Comparison of ENCODE assay signal across 19 cellular contexts in genomic region chr2:234412726-234413125, GRCh38.
DNase-seq lines count a peak whose midpoint lies in the region; ATAC-seq, FAIRE-seq and TF ChIP-seq lines count a peak whose summit lies in the region.
"Had no signal": no experiment of that assay in that cellular context is flagged by ENCODE, and none has a peak within 500 bp of the region (broad histone marks: within the 10 kb centered on the region; RNA-seq: fewer than 3 reads in every experiment).

No MANE protein-coding gene starts in this region.

- POLR2A ChIA-PET in A673 (lab: Charles Lee; ENCODE audit: low non-redundant PET), result no interaction called here

- ATAC-seq in stimulated activated naive CD8-positive, alpha-beta T cell treated with anti-CD3 and anti-CD28 coated beads, Interleukin-15, amount 100 ng/mL, for 72 hours, result no peak
- no peak for ATAC-seq in GM21737 (IDR thresholded peaks at IDR 0.05; ENCODE audit: unreplicated experiment)
- ATAC-seq: activated T-cell treated with anti-CD3 and anti-CD28 coated beads, Interleukin-2, amount 50 U/mL, for 4 hours; pancreas had no signal

- H3K9ac ChIP-seq in mammary epithelial cell (ENCODE audit: insufficient read depth, low read length) (no peak overlapping the region), keratinocyte (ENCODE audit: control insufficient read depth, extremely low read depth, insufficient read depth, low read length) (no peak overlapping the region)

- H3K27ac ChIP-seq in A673 (ENCODE audit: low read depth, low read length, poor library complexity, severe bottlenecking), result no peak overlapping the region
- no peak overlapping the region for H3K27ac ChIP-seq in mammary epithelial cell (ENCODE audit: insufficient read depth, low read depth, low read length)
- H3K27ac ChIP-seq in keratinocyte (ENCODE audit: control insufficient read depth, insufficient read depth, low read length), result no peak overlapping the region
- H3K27ac ChIP-seq: pancreas had no signal

- no peak overlapping the region for H3K27ac Mint-ChIP-seq in stimulated activated naive CD8-positive, alpha-beta T cell treated with anti-CD3 and anti-CD28 coated beads, Interleukin-15, amount 100 ng/mL, for 72 hours

- in situ Hi-C loops in mammary epithelial cell (cut with MboI; ENCODE audit: low sequenced_read_pairs in 2 of 2), result no loop called here
- in situ Hi-C loops in GM13976 (cut with MboI; ENCODE audit: low sequenced_read_pairs, unreplicated experiment), result no loop called here

- CTCF ChIA-PET in A673 (lab: Charles Lee) (no interaction called here), mammary epithelial cell (lab: Charles Lee; ENCODE audit: low non-redundant PET) (interaction anchor here (0.7 kb wide), 1 partner anchor 18 kb away, joined by 3 read pairs; no protein-coding TSS in a partner anchor)

- DNase-seq in A673 (ENCODE audit: low spot score) (peak; percentile 40), LHCN-M2 (ENCODE audit: low read depth) (peak; percentile 52), mammary epithelial cell (peak; percentile 66), keratinocyte (ENCODE audit: low read depth, low spot score) (peak; percentile 62), GM13976 (ENCODE audit: low spot score) (no peak), NCI-H187 treated with DMSO at 0.1 percent for 48 hours (lab: John Stamatoyannopoulos, UW) (no peak)
- no peak for DNase-seq in stimulated activated naive CD8-positive, alpha-beta T cell treated with anti-CD3 and anti-CD28 coated beads, Interleukin-15, amount 100 ng/mL, for 72 hours
- DNase-seq: activated B cell treated with CpG ODN at 0.5 μM for 24 hours; activated T-cell treated with anti-CD3 and anti-CD28 coated beads, Interleukin-2, amount 50 U/mL, for 4 hours; amniotic stem cell; BE2C; DMS79; effector memory CD4-positive, alpha-beta T cell; NCI-H1105; pancreas; stimulated activated CD8-positive, alpha-beta memory T cell treated with anti-CD3 and anti-CD28 coated beads, Interleukin-4, amount 100 ng/mL, for 48 hours had no signal

- H3K36me3 ChIP-seq in A673 (ENCODE audit: insufficient read depth, low read length, poor library complexity, severe bottlenecking) (no peaks in the 10 kb centered on the region), mammary epithelial cell (ENCODE audit: insufficient read depth, low read length) (no peaks in the 10 kb centered on the region), keratinocyte (ENCODE audit: control insufficient read depth in 2 of 2, extremely low read depth in 1 of 2, insufficient read depth in 2 of 2, low read length in 2 of 2) (no peaks in the 10 kb centered on the region)
- H3K36me3 ChIP-seq: BE2C, pancreas had no signal

- H3K9me3 Mint-ChIP-seq in stimulated activated naive CD8-positive, alpha-beta T cell treated with anti-CD3 and anti-CD28 coated beads, Interleukin-15, amount 100 ng/mL, for 72 hours, result no peaks in the 10 kb centered on the region
- H3K9me3 Mint-ChIP-seq: activated B cell treated with CpG ODN at 0.5 μM for 24 hours; activated T-cell treated with anti-CD3 and anti-CD28 coated beads, Interleukin-2, amount 50 U/mL, for 4 hours had no signal

- no peak overlapping the region for H3K4me3 Mint-ChIP-seq in stimulated activated naive CD8-positive, alpha-beta T cell treated with anti-CD3 and anti-CD28 coated beads, Interleukin-15, amount 100 ng/mL, for 72 hours
- H3K4me3 Mint-ChIP-seq: activated T-cell treated with anti-CD3 and anti-CD28 coated beads, Interleukin-2, amount 50 U/mL, for 4 hours had no signal

- H3K4me1 Mint-ChIP-seq in stimulated activated naive CD8-positive, alpha-beta T cell treated with anti-CD3 and anti-CD28 coated beads, Interleukin-15, amount 100 ng/mL, for 72 hours, result peaks cover 35% of the 10 kb centered on the region

- H3K79me2 ChIP-seq in mammary epithelial cell (ENCODE audit: insufficient read depth, low read length) (no peaks in the 10 kb centered on the region), keratinocyte (ENCODE audit: control insufficient read depth, insufficient read depth, low read length) (no peaks in the 10 kb centered on the region)

- H2AFZ ChIP-seq in mammary epithelial cell (ENCODE audit: low read depth, low read length) (peak overlapping the region; percentile 59), keratinocyte (ENCODE audit: control insufficient read depth, low read length) (peak overlapping the region; percentile 18)

- H3K9me1 ChIP-seq in keratinocyte (ENCODE audit: control insufficient read depth, extremely low read depth, insufficient read depth, low read length), result no peaks in the 10 kb centered on the region

- H3K27me3 ChIP-seq in A673 (replicated peaks; ENCODE audit: insufficient read depth, low read depth, low read length, poor library complexity) (peaks cover 5% of the 10 kb centered on the region), mammary epithelial cell (ENCODE audit: insufficient read depth, low read length) (no peaks in the 10 kb centered on the region), keratinocyte (ENCODE audit: control insufficient read depth, extremely low read depth, insufficient read depth, low read length) (no peaks in the 10 kb centered on the region)
- H3K27me3 ChIP-seq: BE2C, pancreas had no signal

- H4K20me1 ChIP-seq in mammary epithelial cell (ENCODE audit: insufficient read depth, low read length) (no peaks in the 10 kb centered on the region), keratinocyte (ENCODE audit: control insufficient read depth, extremely low read depth, insufficient read depth, low read length) (no peaks in the 10 kb centered on the region)

- H3K4me2 ChIP-seq in mammary epithelial cell (ENCODE audit: insufficient read depth, low read depth, low read length) (peak overlapping the region; percentile 49), keratinocyte (ENCODE audit: control insufficient read depth, extremely low read depth, insufficient read depth, low read depth, low read length) (peak overlapping the region; percentile 47)

- dilution Hi-C loops in mammary epithelial cell (cut with HindIII; ENCODE audit: low sequenced_read_pairs) (loop anchor here (5.0 to 10.0 kb wide), 2 partner anchors 58 to 65 kb away; no protein-coding TSS in a partner anchor), keratinocyte (cut with MboI; ENCODE audit: extremely low pct_ligation_motif_present, low sequenced_read_pairs) (no loop called here)

- no peak for TF ChIP-seq CTCF in A673 (conservative IDR thresholded peaks at IDR 0.05; ENCODE audit: low read depth, low read length)
- TF ChIP-seq CTCF in mammary epithelial cell (conservative IDR thresholded peaks at IDR 0.05 in 1 of 2, IDR thresholded peaks at IDR 0.05 in 1 of 2; ENCODE audit: extremely low read depth in 1 of 2, insufficient read depth in 1 of 2, low read depth in 1 of 2, low read length in 2 of 2), result no peak
- no peak for TF ChIP-seq CTCF in keratinocyte (optimal IDR thresholded peaks at IDR 0.05 in 1 of 3, IDR thresholded peaks at IDR 0.05 in 1 of 3, conservative IDR thresholded peaks at IDR 0.05 in 1 of 3; ENCODE audit: extremely low read depth in 1 of 3, insufficient read depth in 2 of 3, low read length in 3 of 3)
- no peak for TF ChIP-seq CTCF in GM13976 (IDR thresholded peaks at IDR 0.05; ENCODE audit: borderline replicate concordance, control extremely low read depth, extremely low read depth, insufficient read depth, missing control alignments)

- H3K27me3 Mint-ChIP-seq in stimulated activated naive CD8-positive, alpha-beta T cell treated with anti-CD3 and anti-CD28 coated beads, Interleukin-15, amount 100 ng/mL, for 72 hours, result no peaks in the 10 kb centered on the region
- H3K27me3 Mint-ChIP-seq: activated B cell treated with CpG ODN at 0.5 μM for 24 hours had no signal

- WGBS in mammary epithelial cell (ENCODE audit: low coverage, missing lambda C conversion rate), result 0% methylated on average over 7 of the region's 7 CpGs

- BruUV-seq in A673 (replicated peaks; lab: Mats Ljungman, UMichigan) (no TSS peak), mammary epithelial cell (replicated peaks; lab: Mats Ljungman, UMichigan) (no TSS peak)

- intact Hi-C loops in A673 (cut with micrococcal nuclease; ENCODE audit: unreplicated experiment), result no loop called here
- intact Hi-C loops in mammary epithelial cell (cut with micrococcal nuclease), result loop anchor here (5.0 kb wide), 1 partner anchor 35 kb away; no protein-coding TSS in a partner anchor

- H3K4me3 ChIP-seq in A673 (ENCODE audit: low read depth, low read length, poor library complexity, severe bottlenecking) (no peak overlapping the region), mammary epithelial cell (replicated peaks in 1 of 3; ENCODE audit: insufficient read depth in 1 of 3, low read depth in 2 of 3, low read length in 3 of 3) (no peak overlapping the region), keratinocyte (ENCODE audit: control insufficient read depth in 2 of 3, extremely low read depth in 1 of 3, insufficient read depth in 2 of 3, low read depth in 1 of 3, low read length in 3 of 3) (peak overlapping the region in 1 of 3 experiments; percentile 11)
- H3K4me3 ChIP-seq: lung, pancreas had no signal

- H3K9me3 ChIP-seq in A673 (ENCODE audit: low read depth, low read length, poor library complexity, severe bottlenecking) (no peaks in the 10 kb centered on the region), mammary epithelial cell (replicated peaks; ENCODE audit: insufficient read depth, low read length) (no peaks in the 10 kb centered on the region), keratinocyte (ENCODE audit: control insufficient read depth, low read depth, low read length) (no peaks in the 10 kb centered on the region)
- H3K9me3 ChIP-seq: BE2C, pancreas had no signal

- no peaks in the 10 kb centered on the region for H3K4me1 ChIP-seq in A673 (ENCODE audit: insufficient read depth, low read length, poor library complexity, severe bottlenecking)
- peaks cover 11% of the 10 kb centered on the region for H3K4me1 ChIP-seq in mammary epithelial cell (ENCODE audit: insufficient read depth, low read length)
- peaks cover 17% of the 10 kb centered on the region for H3K4me1 ChIP-seq in keratinocyte (ENCODE audit: control insufficient read depth, extremely low read depth, insufficient read depth, low read length)
- H3K4me1 ChIP-seq: BE2C, pancreas had no signal

- peak; percentile 93 for FAIRE-seq in keratinocyte (lab: Jason Lieb, UNC)
- FAIRE-seq: H54, pancreas had no signal

Comparison
In these comparisons a context has a peak if more than half of its experiments do, and no peak if none do; other contexts are left out.
1. DNase-seq: peak in A673 (single experiment), LHCN-M2 (single experiment), mammary epithelial cell (single experiment) and keratinocyte (single experiment); none in stimulated activated naive CD8-positive, alpha-beta T cell treated with anti-CD3 and anti-CD28 coated beads, Interleukin-15, amount 100 ng/mL, for 72 hours (0 of 2), GM13976 (single experiment) and NCI-H187 treated with DMSO at 0.1 percent for 48 hours (single experiment).